In the genomic region with DNA sequence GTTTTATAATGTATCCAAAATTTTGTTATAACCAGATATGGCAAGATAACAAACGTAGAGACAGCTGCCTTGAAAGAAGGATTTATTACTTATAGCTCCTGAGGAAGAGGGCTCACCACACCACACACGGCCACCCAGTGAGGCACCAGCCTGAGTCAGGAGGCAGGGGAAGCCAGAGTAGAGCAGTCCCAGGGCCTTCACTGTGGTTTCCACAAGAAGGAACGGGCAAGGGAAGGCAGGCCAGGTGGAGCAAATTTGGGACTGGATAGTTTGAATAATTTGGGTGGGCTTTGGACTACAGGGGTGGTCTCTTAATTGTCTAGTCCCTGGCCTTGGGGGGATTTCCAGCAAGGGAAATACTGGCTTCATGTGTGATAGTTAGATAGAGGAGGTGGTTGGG, we compare ENCODE assay signal across 2 cellular contexts.
TF ChIP-seq lines count a peak whose summit lies in the region.

No MANE protein-coding gene starts in this region.

TF ChIP-seq in HCT116, 20 proteins besides CTCF, POLR2A, EP300 and RAD21:
- TF ChIP-seq POLR2AphosphoS5 (IDR thresholded peaks at IDR 0.05; ENCODE audit: low read depth, low read length) (no peak), ELF1 (IDR thresholded peaks at IDR 0.05; ENCODE audit: borderline replicate concordance, low read depth) (no peak), FOSL1 (IDR thresholded peaks at IDR 0.05; ENCODE audit: low read depth) (no peak), ZFX (IDR thresholded peaks at IDR 0.05) (no peak), JUND (IDR thresholded peaks at IDR 0.05) (no peak), EGR1 (IDR thresholded peaks at IDR 0.05; ENCODE audit: low read depth) (no peak), YY1 (IDR thresholded peaks at IDR 0.05; ENCODE audit: extremely low read depth, insufficient replicate concordance, low read depth, low read length) (no peak), CBX3 (IDR thresholded peaks at IDR 0.05; ENCODE audit: low read depth) (no peak), EZH2 (IDR thresholded peaks at IDR 0.05) (no peak), SRF (IDR thresholded peaks at IDR 0.05; ENCODE audit: low read depth) (no peak), CEBPB (IDR thresholded peaks at IDR 0.05; ENCODE audit: low read depth) (no peak), TCF7L2 (IDR thresholded peaks at IDR 0.05; ENCODE audit: borderline replicate concordance, extremely low read depth, insufficient read depth, insufficient read length) (no peak), ZNF274 (IDR thresholded peaks at IDR 0.05; ENCODE audit: low read depth, low read length) (no peak)
- TF ChIP-seq, protein P1, sequence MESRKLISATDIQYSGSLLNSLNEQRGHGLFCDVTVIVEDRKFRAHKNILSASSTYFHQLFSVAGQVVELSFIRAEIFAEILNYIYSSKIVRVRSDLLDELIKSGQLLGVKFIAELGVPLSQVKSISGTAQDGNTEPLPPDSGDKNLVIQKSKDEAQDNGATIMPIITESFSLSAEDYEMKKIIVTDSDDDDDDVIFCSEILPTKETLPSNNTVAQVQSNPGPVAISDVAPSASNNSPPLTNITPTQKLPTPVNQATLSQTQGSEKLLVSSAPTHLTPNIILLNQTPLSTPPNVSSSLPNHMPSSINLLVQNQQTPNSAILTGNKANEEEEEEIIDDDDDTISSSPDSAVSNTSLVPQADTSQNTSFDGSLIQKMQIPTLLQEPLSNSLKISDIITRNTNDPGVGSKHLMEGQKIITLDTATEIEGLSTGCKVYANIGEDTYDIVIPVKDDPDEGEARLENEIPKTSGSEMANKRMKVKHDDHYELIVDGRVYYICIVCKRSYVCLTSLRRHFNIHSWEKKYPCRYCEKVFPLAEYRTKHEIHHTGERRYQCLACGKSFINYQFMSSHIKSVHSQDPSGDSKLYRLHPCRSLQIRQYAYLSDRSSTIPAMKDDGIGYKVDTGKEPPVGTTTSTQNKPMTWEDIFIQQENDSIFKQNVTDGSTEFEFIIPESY (IDR thresholded peaks at IDR 0.05; ENCODE audit: extremely low read depth, insufficient replicate concordance, low read length) = no peak
- TF ChIP-seq, protein P2, sequence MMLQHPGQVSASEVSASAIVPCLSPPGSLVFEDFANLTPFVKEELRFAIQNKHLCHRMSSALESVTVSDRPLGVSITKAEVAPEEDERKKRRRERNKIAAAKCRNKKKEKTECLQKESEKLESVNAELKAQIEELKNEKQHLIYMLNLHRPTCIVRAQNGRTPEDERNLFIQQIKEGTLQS (IDR thresholded peaks at IDR 0.05) = no peak
- TF ChIP-seq, protein P3, sequence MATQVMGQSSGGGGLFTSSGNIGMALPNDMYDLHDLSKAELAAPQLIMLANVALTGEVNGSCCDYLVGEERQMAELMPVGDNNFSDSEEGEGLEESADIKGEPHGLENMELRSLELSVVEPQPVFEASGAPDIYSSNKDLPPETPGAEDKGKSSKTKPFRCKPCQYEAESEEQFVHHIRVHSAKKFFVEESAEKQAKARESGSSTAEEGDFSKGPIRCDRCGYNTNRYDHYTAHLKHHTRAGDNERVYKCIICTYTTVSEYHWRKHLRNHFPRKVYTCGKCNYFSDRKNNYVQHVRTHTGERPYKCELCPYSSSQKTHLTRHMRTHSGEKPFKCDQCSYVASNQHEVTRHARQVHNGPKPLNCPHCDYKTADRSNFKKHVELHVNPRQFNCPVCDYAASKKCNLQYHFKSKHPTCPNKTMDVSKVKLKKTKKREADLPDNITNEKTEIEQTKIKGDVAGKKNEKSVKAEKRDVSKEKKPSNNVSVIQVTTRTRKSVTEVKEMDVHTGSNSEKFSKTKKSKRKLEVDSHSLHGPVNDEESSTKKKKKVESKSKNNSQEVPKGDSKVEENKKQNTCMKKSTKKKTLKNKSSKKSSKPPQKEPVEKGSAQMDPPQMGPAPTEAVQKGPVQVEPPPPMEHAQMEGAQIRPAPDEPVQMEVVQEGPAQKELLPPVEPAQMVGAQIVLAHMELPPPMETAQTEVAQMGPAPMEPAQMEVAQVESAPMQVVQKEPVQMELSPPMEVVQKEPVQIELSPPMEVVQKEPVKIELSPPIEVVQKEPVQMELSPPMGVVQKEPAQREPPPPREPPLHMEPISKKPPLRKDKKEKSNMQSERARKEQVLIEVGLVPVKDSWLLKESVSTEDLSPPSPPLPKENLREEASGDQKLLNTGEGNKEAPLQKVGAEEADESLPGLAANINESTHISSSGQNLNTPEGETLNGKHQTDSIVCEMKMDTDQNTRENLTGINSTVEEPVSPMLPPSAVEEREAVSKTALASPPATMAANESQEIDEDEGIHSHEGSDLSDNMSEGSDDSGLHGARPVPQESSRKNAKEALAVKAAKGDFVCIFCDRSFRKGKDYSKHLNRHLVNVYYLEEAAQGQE (IDR thresholded peaks at IDR 0.05; ENCODE audit: low read depth) = no peak
TF ChIP-seq in HCT116: peak in this region for 0.

TF ChIP-seq in K562, 482 proteins besides CTCF, POLR2A, EP300 and RAD21:
- no peak for TF ChIP-seq HSF4 (CRISPR knock-in tag; IDR thresholded peaks at IDR 0.05; ENCODE audit: borderline replicate concordance)
- no peak for TF ChIP-seq ASH1L (IDR thresholded peaks at IDR 0.05; ENCODE audit: borderline replicate concordance, low read depth, partially characterized antibody)
- TF ChIP-seq CHD1 (IDR thresholded peaks at IDR 0.05; ENCODE audit: low read length) = no peak
- TF ChIP-seq RBM34 (IDR thresholded peaks at IDR 0.05; ENCODE audit: borderline replicate concordance, insufficient read depth, low read length) = no peak
- TF ChIP-seq, protein P4, sequence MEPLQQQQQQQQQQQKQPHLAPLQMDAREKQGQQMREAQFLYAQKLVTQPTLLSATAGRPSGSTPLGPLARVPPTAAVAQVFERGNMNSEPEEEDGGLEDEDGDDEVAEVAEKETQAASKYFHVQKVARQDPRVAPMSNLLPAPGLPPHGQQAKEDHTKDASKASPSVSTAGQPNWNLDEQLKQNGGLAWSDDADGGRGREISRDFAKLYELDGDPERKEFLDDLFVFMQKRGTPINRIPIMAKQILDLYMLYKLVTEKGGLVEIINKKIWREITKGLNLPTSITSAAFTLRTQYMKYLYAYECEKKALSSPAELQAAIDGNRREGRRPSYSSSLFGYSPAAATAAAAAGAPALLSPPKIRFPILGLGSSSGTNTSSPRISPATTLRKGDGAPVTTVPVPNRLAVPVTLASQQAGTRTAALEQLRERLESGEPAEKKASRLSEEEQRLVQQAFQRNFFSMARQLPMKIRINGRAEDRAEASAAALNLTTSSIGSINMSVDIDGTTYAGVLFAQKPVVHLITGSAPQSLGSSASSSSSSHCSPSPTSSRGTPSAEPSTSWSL (CRISPR knock-in tag; IDR thresholded peaks at IDR 0.05; ENCODE audit: borderline replicate concordance) = no peak
- TF ChIP-seq, protein P5, sequence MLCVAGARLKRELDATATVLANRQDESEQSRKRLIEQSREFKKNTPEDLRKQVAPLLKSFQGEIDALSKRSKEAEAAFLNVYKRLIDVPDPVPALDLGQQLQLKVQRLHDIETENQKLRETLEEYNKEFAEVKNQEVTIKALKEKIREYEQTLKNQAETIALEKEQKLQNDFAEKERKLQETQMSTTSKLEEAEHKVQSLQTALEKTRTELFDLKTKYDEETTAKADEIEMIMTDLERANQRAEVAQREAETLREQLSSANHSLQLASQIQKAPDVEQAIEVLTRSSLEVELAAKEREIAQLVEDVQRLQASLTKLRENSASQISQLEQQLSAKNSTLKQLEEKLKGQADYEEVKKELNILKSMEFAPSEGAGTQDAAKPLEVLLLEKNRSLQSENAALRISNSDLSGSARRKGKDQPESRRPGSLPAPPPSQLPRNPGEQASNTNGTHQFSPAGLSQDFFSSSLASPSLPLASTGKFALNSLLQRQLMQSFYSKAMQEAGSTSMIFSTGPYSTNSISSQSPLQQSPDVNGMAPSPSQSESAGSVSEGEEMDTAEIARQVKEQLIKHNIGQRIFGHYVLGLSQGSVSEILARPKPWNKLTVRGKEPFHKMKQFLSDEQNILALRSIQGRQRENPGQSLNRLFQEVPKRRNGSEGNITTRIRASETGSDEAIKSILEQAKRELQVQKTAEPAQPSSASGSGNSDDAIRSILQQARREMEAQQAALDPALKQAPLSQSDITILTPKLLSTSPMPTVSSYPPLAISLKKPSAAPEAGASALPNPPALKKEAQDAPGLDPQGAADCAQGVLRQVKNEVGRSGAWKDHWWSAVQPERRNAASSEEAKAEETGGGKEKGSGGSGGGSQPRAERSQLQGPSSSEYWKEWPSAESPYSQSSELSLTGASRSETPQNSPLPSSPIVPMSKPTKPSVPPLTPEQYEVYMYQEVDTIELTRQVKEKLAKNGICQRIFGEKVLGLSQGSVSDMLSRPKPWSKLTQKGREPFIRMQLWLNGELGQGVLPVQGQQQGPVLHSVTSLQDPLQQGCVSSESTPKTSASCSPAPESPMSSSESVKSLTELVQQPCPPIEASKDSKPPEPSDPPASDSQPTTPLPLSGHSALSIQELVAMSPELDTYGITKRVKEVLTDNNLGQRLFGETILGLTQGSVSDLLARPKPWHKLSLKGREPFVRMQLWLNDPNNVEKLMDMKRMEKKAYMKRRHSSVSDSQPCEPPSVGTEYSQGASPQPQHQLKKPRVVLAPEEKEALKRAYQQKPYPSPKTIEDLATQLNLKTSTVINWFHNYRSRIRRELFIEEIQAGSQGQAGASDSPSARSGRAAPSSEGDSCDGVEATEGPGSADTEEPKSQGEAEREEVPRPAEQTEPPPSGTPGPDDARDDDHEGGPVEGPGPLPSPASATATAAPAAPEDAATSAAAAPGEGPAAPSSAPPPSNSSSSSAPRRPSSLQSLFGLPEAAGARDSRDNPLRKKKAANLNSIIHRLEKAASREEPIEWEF (CRISPR knock-in tag; IDR thresholded peaks at IDR 0.05) = no peak
- no peak for TF ChIP-seq ERF (CRISPR knock-in tag; IDR thresholded peaks at IDR 0.05)
- TF ChIP-seq MBD2 (IDR thresholded peaks at IDR 0.05; ENCODE audit: borderline replicate concordance, low read depth) = no peak
- no peak for TF ChIP-seq FOXA1 (IDR thresholded peaks at IDR 0.05; ENCODE audit: borderline replicate concordance)
- TF ChIP-seq ZNF717 (CRISPR knock-in tag; IDR thresholded peaks at IDR 0.05) = no peak
- TF ChIP-seq ZNF766 (CRISPR knock-in tag; conservative IDR thresholded peaks at IDR 0.05) = no peak
- TF ChIP-seq HDGF (IDR thresholded peaks at IDR 0.05) = no peak
- TF ChIP-seq SRSF7 (optimal IDR thresholded peaks at IDR 0.05; ENCODE audit: low read depth, low read length) = no peak
- no peak for TF ChIP-seq MTA2 (IDR thresholded peaks at IDR 0.05; ENCODE audit: low read depth)
TF ChIP-seq in K562: peak in this region for 0.
